In the genomic region with DNA sequence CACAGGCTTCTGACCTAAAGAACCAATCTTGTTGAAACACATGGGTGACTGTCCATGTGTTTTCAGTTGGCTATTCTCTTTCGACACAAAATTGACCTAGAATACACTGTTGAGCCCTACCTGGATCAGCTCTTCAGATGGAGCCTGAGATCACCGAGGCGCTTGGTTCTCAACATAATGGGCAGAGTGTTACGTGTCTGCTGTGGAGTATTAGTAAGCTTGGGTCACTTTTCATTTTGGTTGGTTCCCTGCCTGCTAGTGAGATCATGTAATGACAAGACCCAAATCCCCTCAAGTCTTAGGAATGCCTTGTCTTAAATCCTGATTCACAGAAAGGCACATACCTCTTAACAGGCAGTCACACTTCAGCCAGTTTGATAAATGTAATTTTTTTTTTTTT, we compare ENCODE assay signal across 1 cellular context.
TF ChIP-seq lines count a peak whose summit lies in the region.

No MANE protein-coding gene starts in this region.

TF ChIP-seq in K562, 482 proteins besides CTCF, POLR2A, EP300 and RAD21:
- TF ChIP-seq HNRNPL (IDR thresholded peaks at IDR 0.05; ENCODE audit: low read depth, low read length) = no peak
- no peak for TF ChIP-seq SIRT6 (IDR thresholded peaks at IDR 0.05; ENCODE audit: low read depth, low read length)
- no peak for TF ChIP-seq GTF3C2 (IDR thresholded peaks at IDR 0.05; ENCODE audit: borderline replicate concordance, extremely low read depth, insufficient read length)
- no peak for TF ChIP-seq MBD1 (CRISPR knock-in tag; IDR thresholded peaks at IDR 0.05)
- TF ChIP-seq, protein P1, sequence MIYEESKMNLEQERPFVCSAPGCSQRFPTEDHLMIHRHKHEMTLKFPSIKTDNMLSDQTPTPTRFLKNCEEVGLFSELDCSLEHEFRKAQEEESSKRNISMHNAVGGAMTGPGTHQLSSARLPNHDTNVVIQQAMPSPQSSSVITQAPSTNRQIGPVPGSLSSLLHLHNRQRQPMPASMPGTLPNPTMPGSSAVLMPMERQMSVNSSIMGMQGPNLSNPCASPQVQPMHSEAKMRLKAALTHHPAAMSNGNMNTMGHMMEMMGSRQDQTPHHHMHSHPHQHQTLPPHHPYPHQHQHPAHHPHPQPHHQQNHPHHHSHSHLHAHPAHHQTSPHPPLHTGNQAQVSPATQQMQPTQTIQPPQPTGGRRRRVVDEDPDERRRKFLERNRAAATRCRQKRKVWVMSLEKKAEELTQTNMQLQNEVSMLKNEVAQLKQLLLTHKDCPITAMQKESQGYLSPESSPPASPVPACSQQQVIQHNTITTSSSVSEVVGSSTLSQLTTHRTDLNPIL (CRISPR knock-in tag; IDR thresholded peaks at IDR 0.05) = no peak
- no peak for TF ChIP-seq NR2F6 (CRISPR knock-in tag; IDR thresholded peaks at IDR 0.05)
